8 cellular contexts compared by ENCODE assay signal in genomic region chr2:104976603-104977120, GRCh38.
DNase-seq lines count a peak whose midpoint lies in the region; ATAC-seq and TF ChIP-seq lines count a peak whose summit lies in the region.

No MANE protein-coding gene starts in this region.

- DNase-seq in activated T-cell treated with anti-CD3 and anti-CD28 coated beads for 24 hours (ENCODE audit: low read depth), result peak; percentile 23
- DNase-seq in activated T-cell treated with anti-CD3 and anti-CD28 coated beads for 4 hours, result no peak
- DNase-seq in activated CD4-positive, alpha-beta T cell treated with anti-CD3 and anti-CD28 coated beads, Interleukin-2, amount 50 U/mL, for 48 hours, result peak; percentile 1 to 14
- DNase-seq in lower leg skin (ENCODE audit: low spot score in 2 of 2), result no peak
- no peak for DNase-seq in activated T-helper 2 cell treated with anti-CD3 and anti-CD28 coated beads, Interferon-gamma antibody, Interleukin-2, Interleukin-4, amounts not matched to agents 10 μg/mL and 5 μg/mL and 100 μg/mL, durations not matched to agents 14 hours and 24 hours and 36 hours (ENCODE audit: low spot score)

- H3K36me3 Mint-ChIP-seq in stimulated activated naive CD8-positive, alpha-beta T cell treated with anti-CD3 and anti-CD28 coated beads, Interleukin-15, Interleukin-2, amounts not matched to agents 100 ng/mL and 50 ng/mL, for 24 hours (ENCODE audit: low read depth), result no peaks in the 10 kb centered on the region
- no peaks in the 10 kb centered on the region for H3K36me3 Mint-ChIP-seq in activated T-helper 2 cell treated with anti-CD3 and anti-CD28 coated beads, Interferon-gamma antibody, Interleukin-2, Interleukin-4, amounts not matched to agents 10 μg/mL and 5 μg/mL and 100 μg/mL, durations not matched to agents 14 hours and 24 hours and 36 hours (ENCODE audit: low read depth)

- no peaks in the 10 kb centered on the region for H3K9me3 Mint-ChIP-seq in stimulated activated naive CD8-positive, alpha-beta T cell treated with anti-CD3 and anti-CD28 coated beads, Interleukin-15, Interleukin-2, amounts not matched to agents 100 ng/mL and 50 ng/mL, for 24 hours
- H3K9me3 Mint-ChIP-seq in activated T-helper 2 cell treated with anti-CD3 and anti-CD28 coated beads, Interferon-gamma antibody, Interleukin-2, Interleukin-4, amounts not matched to agents 10 μg/mL and 5 μg/mL and 100 μg/mL, durations not matched to agents 14 hours and 24 hours and 36 hours, result no peaks in the 10 kb centered on the region

- no peak overlapping the region for H3K4me3 ChIP-seq in lower leg skin (ENCODE audit: low read depth, poor library complexity, severe bottlenecking)

- no peak overlapping the region for H3K27ac Mint-ChIP-seq in stimulated activated naive CD8-positive, alpha-beta T cell treated with anti-CD3 and anti-CD28 coated beads, Interleukin-15, Interleukin-2, amounts not matched to agents 100 ng/mL and 50 ng/mL, for 24 hours
- H3K27ac Mint-ChIP-seq in activated T-helper 2 cell treated with anti-CD3 and anti-CD28 coated beads, Interferon-gamma antibody, Interleukin-2, Interleukin-4, amounts not matched to agents 10 μg/mL and 5 μg/mL and 100 μg/mL, durations not matched to agents 14 hours and 24 hours and 36 hours, result no peak overlapping the region

- WGBS in lower leg skin, 2 donors, result 55 to 57% methylated on average over 4 of the region's 4 CpGs

- TF ChIP-seq CTCF in lower leg skin (IDR thresholded peaks at IDR 0.05), result no peak

- H3K4me1 Mint-ChIP-seq in stimulated activated naive CD8-positive, alpha-beta T cell treated with anti-CD3 and anti-CD28 coated beads, Interleukin-15, Interleukin-2, amounts not matched to agents 100 ng/mL and 50 ng/mL, for 24 hours (ENCODE audit: low read depth), result peaks cover 11% of the 10 kb centered on the region
- H3K4me1 Mint-ChIP-seq in activated T-helper 2 cell treated with anti-CD3 and anti-CD28 coated beads, Interferon-gamma antibody, Interleukin-2, Interleukin-4, amounts not matched to agents 10 μg/mL and 5 μg/mL and 100 μg/mL, durations not matched to agents 14 hours and 24 hours and 36 hours (ENCODE audit: low read depth), result no peaks in the 10 kb centered on the region

- peak overlapping the region; percentile 2 for H3K4me3 Mint-ChIP-seq in stimulated activated naive CD8-positive, alpha-beta T cell treated with anti-CD3 and anti-CD28 coated beads, Interleukin-15, Interleukin-2, amounts not matched to agents 100 ng/mL and 50 ng/mL, for 24 hours
- H3K4me3 Mint-ChIP-seq in activated T-helper 2 cell treated with anti-CD3 and anti-CD28 coated beads, Interferon-gamma antibody, Interleukin-2, Interleukin-4, amounts not matched to agents 10 μg/mL and 5 μg/mL and 100 μg/mL, durations not matched to agents 14 hours and 24 hours and 36 hours (ENCODE audit: low read depth), result no peak overlapping the region

- no peak for TF ChIP-seq POLR2A in lower leg skin (IDR thresholded peaks at IDR 0.05)

- no peaks in the 10 kb centered on the region for H3K27me3 Mint-ChIP-seq in stimulated activated naive CD8-positive, alpha-beta T cell treated with anti-CD3 and anti-CD28 coated beads, Interleukin-15, Interleukin-2, amounts not matched to agents 100 ng/mL and 50 ng/mL, for 24 hours
- no peaks in the 10 kb centered on the region for H3K27me3 Mint-ChIP-seq in activated T-helper 2 cell treated with anti-CD3 and anti-CD28 coated beads, Interferon-gamma antibody, Interleukin-2, Interleukin-4, amounts not matched to agents 10 μg/mL and 5 μg/mL and 100 μg/mL, durations not matched to agents 14 hours and 24 hours and 36 hours (ENCODE audit: low read depth)

- intact Hi-C loops in lower leg skin (cut with DNase I; ENCODE audit: low total_unique reads), result no loop called here
- intact Hi-C loops in activated T-helper 2 cell treated with anti-CD3 and anti-CD28 coated beads, Interferon-gamma antibody, Interleukin-2, Interleukin-4, amounts not matched to agents 10 μg/mL and 5 μg/mL and 100 μg/mL, durations not matched to agents 14 hours and 24 hours and 36 hours (cut with micrococcal nuclease), result no loop called here

- ATAC-seq in GM21576 (IDR thresholded peaks at IDR 0.05; ENCODE audit: unreplicated experiment) (peak; percentile 98), HG03575 (IDR thresholded peaks at IDR 0.05; ENCODE audit: extremely low read depth, insufficient number of reproducible peaks, low FRiP score, unreplicated experiment) (peak; percentile 88)

Comparison
In these comparisons a context has a peak if more than half of its experiments do, and no peak if none do; other contexts are left out.
1. DNase-seq: peak in activated T-cell treated with anti-CD3 and anti-CD28 coated beads for 24 hours (single experiment) and activated CD4-positive, alpha-beta T cell treated with anti-CD3 and anti-CD28 coated beads, Interleukin-2, amount 50 U/mL, for 48 hours (2 of 2); none in activated T-cell treated with anti-CD3 and anti-CD28 coated beads for 4 hours (single experiment), lower leg skin (0 of 2) and activated T-helper 2 cell treated with anti-CD3 and anti-CD28 coated beads, Interferon-gamma antibody, Interleukin-2, Interleukin-4, amounts not matched to agents 10 μg/mL and 5 μg/mL and 100 μg/mL, durations not matched to agents 14 hours and 24 hours and 36 hours (single experiment).